8 cellular contexts compared by ENCODE assay signal in genomic region chr3:171704002-171704401, GRCh38.
DNase-seq lines count a peak whose midpoint lies in the region; ATAC-seq, FAIRE-seq and TF ChIP-seq lines count a peak whose summit lies in the region.

No MANE protein-coding gene starts in this region.

- DNase-seq in AG09309 (ENCODE audit: low read depth) (peak; percentile 7), GM12865 (ENCODE audit: low read depth) (peak; percentile 47), NCI-H226 (peak; percentile 18), amniotic epithelial cell (ENCODE audit: low read depth) (peak; percentile 52), left lung (no peak), GM12892 (ENCODE audit: insufficient read length) (no peak)

- peak; percentile 70 for TF ChIP-seq CTCF in AG09309 (IDR thresholded peaks at IDR 0.05; ENCODE audit: control insufficient read depth, insufficient read depth, low read depth, low read length, missing control alignments)
- TF ChIP-seq CTCF in GM12865 (IDR thresholded peaks at IDR 0.05; ENCODE audit: insufficient read depth, low read depth, low read length, missing control alignments), result peak; percentile 48
- TF ChIP-seq CTCF in left lung (IDR thresholded peaks at IDR 0.05), result peak; percentile 43 to 45

- intact Hi-C loops in left lung (cut with DNase I), result no loop called here

- no peaks in the 10 kb centered on the region for H3K4me1 ChIP-seq in left lung

- peaks cover 0 to 3% of the 10 kb centered on the region in 2 donors for H3K9me3 ChIP-seq in left lung

- no peaks in the 10 kb centered on the region for H3K27me3 ChIP-seq in left lung

- peak; percentile 91 for ATAC-seq in left lung
- ATAC-seq in GM18870 (IDR thresholded peaks at IDR 0.05; ENCODE audit: unreplicated experiment), result no peak
- no peak for ATAC-seq in GM19467 (IDR thresholded peaks at IDR 0.05; ENCODE audit: unreplicated experiment)

- H3K27ac ChIP-seq in left lung, result no peak overlapping the region

- TF ChIP-seq POLR2A in GM12892 (IDR thresholded peaks at IDR 0.05; ENCODE audit: low read depth, low read length), result no peak

- no peak for FAIRE-seq in GM12892 (lab: Jason Lieb, UNC)

- peaks cover 0 to 10% of the 10 kb centered on the region in 2 donors for H3K36me3 ChIP-seq in left lung

- H3K4me3 ChIP-seq in AG09309 (ENCODE audit: control insufficient read depth, low read depth, low read length), result no peak overlapping the region
- H3K4me3 ChIP-seq in GM12865 (ENCODE audit: low read depth, low read length), result no peak overlapping the region
- no peak overlapping the region for H3K4me3 ChIP-seq in left lung

Comparison
In these comparisons a context has a peak if more than half of its experiments do, and no peak if none do; other contexts are left out.
1. DNase-seq: peak in AG09309 (single experiment), GM12865 (single experiment), NCI-H226 (single experiment) and amniotic epithelial cell (single experiment); none in left lung (0 of 2) and GM12892 (single experiment).
2. Peak in every context shown above with its lines, with median percentiles within 50 percentile points of each other: CTCF ChIP-seq.